In the genomic region with DNA sequence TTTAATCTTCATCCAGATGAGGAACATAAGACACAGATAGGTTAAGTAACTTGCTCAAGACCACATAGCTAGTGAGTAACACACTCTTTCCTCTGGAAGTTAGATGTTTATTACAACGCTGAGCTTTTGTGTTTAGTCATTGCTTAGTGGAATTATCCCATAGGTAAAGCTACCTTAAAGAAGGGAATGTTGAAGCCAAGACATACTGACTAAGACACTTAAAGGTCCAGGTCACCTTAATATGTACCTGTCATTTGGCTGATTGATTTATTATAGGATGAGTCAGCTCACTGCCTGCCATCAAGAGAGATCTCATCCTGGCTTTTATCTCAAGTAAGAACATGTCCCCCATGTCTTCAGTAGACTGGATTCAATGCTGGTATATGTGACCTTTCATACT, we compare ENCODE assay signal across 31 cellular contexts. TPM values are rescaled to one million over a fixed set of nuclear protein-coding genes. Genes with fewer than 3 reads are reported as not detected.
"Had no signal": no experiment of that assay in that cellular context is flagged by ENCODE, and none has a peak within 500 bp of the region (broad histone marks: within the 10 kb centered on the region; RNA-seq: fewer than 3 reads in every experiment).

No MANE protein-coding gene starts in this region.

- H3K4me3 Mint-ChIP-seq: activated CD8-positive, alpha-beta T cell treated with anti-CD3 and anti-CD28 coated beads, Interleukin-2, amount 10 ng/mL, durations not matched to agents 7 days and 5 days; activated naive CD8-positive, alpha-beta T cell; naive thymus-derived CD4-positive, alpha-beta T cell; neural crest cell; T-helper 17 cell had no signal

- H3K4me1 ChIP-seq: body of pancreas, pancreas, prostate gland, sigmoid colon, suprapubic skin, tibial artery, upper lobe of right lung had no signal

- H3K27me3 ChIP-seq: body of pancreas, esophagus muscularis mucosa, sigmoid colon, tibial artery, upper lobe of right lung had no signal

- H3K4me3 ChIP-seq: body of pancreas, coronary artery, dorsolateral prefrontal cortex, esophagus muscularis mucosa, heart right ventricle, pancreas, prostate gland, sigmoid colon, suprapubic skin, tibial artery, upper lobe of right lung had no signal

- H3K36me3 ChIP-seq: esophagus muscularis mucosa, heart right ventricle, pancreas, prostate gland, sigmoid colon, suprapubic skin, tibial artery, upper lobe of right lung had no signal

- H3K9me3 ChIP-seq: body of pancreas, esophagus muscularis mucosa, heart right ventricle, pancreas, prostate gland, sigmoid colon, suprapubic skin, tibial artery, upper lobe of right lung had no signal

- DNase-seq: activated CD4-positive, alpha-beta T cell treated with anti-CD3 and anti-CD28 coated beads for 1 hour; activated CD8-positive, alpha-beta T cell treated with anti-CD3 and anti-CD28 coated beads, Interleukin-2, amount 10 ng/mL, durations not matched to agents 7 days and 5 days; activated effector memory CD4-positive, alpha-beta T cell treated with Interleukin-2 at 50 U/mL for 16 hours; activated naive CD4-positive, alpha-beta T cell treated with Interleukin-2 at 50 U/mL for 16 hours; activated T-cell treated with anti-CD3 and anti-CD28 coated beads for 4 hours; aorta; body of pancreas; dorsolateral prefrontal cortex; effector memory CD4-positive, alpha-beta T cell; foreskin melanocyte; heart right ventricle; left cardiac atrium; midbrain; naive thymus-derived CD4-positive, alpha-beta T cell; nucleus accumbens; pancreas; sigmoid colon; small intestine; stimulated activated CD4-positive, alpha-beta T cell treated with anti-CD3 and anti-CD28 coated beads, Interleukin-1b, Interleukin-23, amount 100 ng/mL, for 48 hours; stimulated activated CD4-positive, alpha-beta T cell treated with anti-CD3 and anti-CD28 coated beads, Interleukin-4, amount 100 ng/mL, for 4 hours; stimulated activated naive CD4-positive, alpha-beta T cell; T-helper 17 cell; T1000; tibial artery; upper lobe of right lung had no signal

- H3K27ac ChIP-seq: body of pancreas, coronary artery, dorsolateral prefrontal cortex, esophagus muscularis mucosa, pancreas, prostate gland, sigmoid colon, suprapubic skin, tibial artery, upper lobe of right lung had no signal

- H3K27ac Mint-ChIP-seq: activated CD8-positive, alpha-beta T cell treated with anti-CD3 and anti-CD28 coated beads, Interleukin-2, amount 10 ng/mL, durations not matched to agents 7 days and 5 days; activated naive CD8-positive, alpha-beta T cell; naive thymus-derived CD4-positive, alpha-beta T cell; T-helper 17 cell had no signal

- H3K36me3 Mint-ChIP-seq: activated naive CD8-positive, alpha-beta T cell; naive thymus-derived CD4-positive, alpha-beta T cell had no signal

- H3K4me1 Mint-ChIP-seq: T-helper 17 cell had no signal

- ATAC-seq: activated CD8-positive, alpha-beta T cell treated with anti-CD3 and anti-CD28 coated beads, Interleukin-2, amount 10 ng/mL, durations not matched to agents 7 days and 5 days; body of pancreas; heart right ventricle; left cardiac atrium; naive thymus-derived CD4-positive, alpha-beta T cell; pancreas; T-helper 17 cell; upper lobe of right lung had no signal

- H3K9me3 Mint-ChIP-seq: neural crest cell had no signal

RNA-seq across cellular contexts. Expression of gene KDR, which starts 53.4 kb away (rescaled TPM):
- total RNA-seq: activated CD8-positive, alpha-beta T cell treated with anti-CD3 and anti-CD28 coated beads, Interleukin-2, amount 10 ng/mL, durations not matched to agents 7 days and 5 days; naive thymus-derived CD4-positive, alpha-beta T cell; T-helper 17 cell had no signal
- polyA plus RNA-seq: naive thymus-derived CD4-positive, alpha-beta T cell had no signal
